Comparison of ENCODE assay signal across 10 cellular contexts in the genomic region with DNA sequence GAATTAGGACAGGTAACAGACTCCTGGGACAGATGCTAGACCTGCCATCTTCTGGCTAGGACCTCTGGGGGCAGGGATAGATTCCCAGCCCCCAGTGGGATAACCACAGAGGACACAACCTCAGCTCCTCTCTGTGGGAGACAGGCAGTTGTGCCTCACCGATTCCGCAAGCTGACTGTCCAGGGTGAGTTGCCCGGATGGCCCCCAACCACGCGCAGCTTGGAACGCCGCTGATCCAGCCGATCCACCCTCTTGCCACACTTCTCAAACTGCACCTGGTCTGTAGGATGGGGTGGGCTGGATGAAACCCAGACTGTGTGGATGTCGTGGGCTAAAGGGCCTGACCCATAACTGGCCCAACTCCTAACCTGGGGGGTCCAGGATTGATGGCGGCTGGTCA. TPM values are rescaled to one million over a fixed set of nuclear protein-coding genes. Genes with fewer than 3 reads are reported as not detected.
A peak's percentile ranks its signal among the peaks of the same experiment; 100 is the strongest.
DNase-seq lines count a peak whose midpoint lies in the region; ATAC-seq, FAIRE-seq and TF ChIP-seq lines count a peak whose summit lies in the region.
"Not testable (repeated sequence)": the region's sequence is repeated elsewhere in the genome, so short reads cannot be mapped to it uniquely, and the experiment has no call there.
"Had no signal": no experiment of that assay in that cellular context is flagged by ENCODE, and none has a peak within 500 bp of the region (broad histone marks: within the 10 kb centered on the region; RNA-seq: fewer than 3 reads in every experiment).

No MANE protein-coding gene starts in this region.

- H3K9me3 ChIP-seq in CD8-positive, alpha-beta T cell (ENCODE audit: low read length); astrocyte (ENCODE audit: insufficient read depth, low read depth, low read length); neural progenitor cell (ENCODE audit: low read depth): not testable (repeated sequence)

- H3K4me1 Mint-ChIP-seq in CD8-positive, alpha-beta T cell (ENCODE audit: low read depth): peaks cover 21% of the 10 kb centered on the region
- peaks cover 15% of the 10 kb centered on the region for H3K4me1 Mint-ChIP-seq in WTC11
- not testable (repeated sequence) for H3K4me1 Mint-ChIP-seq in astrocyte (ENCODE audit: low read depth, unreplicated experiment); endothelial cell (ENCODE audit: unreplicated experiment)
- H3K4me1 Mint-ChIP-seq in naive thymus-derived CD8-positive, alpha-beta T cell: peaks cover 8 to 29% (median 25%) of the 10 kb centered on the region in 4 donors
- peaks cover 11% of the 10 kb centered on the region for H3K4me1 Mint-ChIP-seq in neural progenitor cell

- H3K9ac ChIP-seq in astrocyte (ENCODE audit: low read length); neural progenitor cell: not testable (repeated sequence)

- not testable (repeated sequence) for H3K79me2 ChIP-seq in astrocyte (ENCODE audit: insufficient read depth, low read length); neural progenitor cell (ENCODE audit: low read depth)

- CTCF ChIA-PET in CD8-positive, alpha-beta T cell (lab: Charles Lee); WTC11 (lab: Charles Lee): not testable (repeated sequence)

- not testable (repeated sequence) for H3K9me3 Mint-ChIP-seq in CD8-positive, alpha-beta T cell; WTC11; astrocyte (ENCODE audit: unreplicated experiment); endothelial cell (ENCODE audit: unreplicated experiment); naive thymus-derived CD8-positive, alpha-beta T cell; neural progenitor cell

- intact Hi-C loops in CD8-positive, alpha-beta T cell (cut with DNase I, micrococcal nuclease): loop anchor here in 1 of 2 experiments (5.0 kb wide), 1 partner anchor 102 kb away; a partner anchor contains a TSS

- not testable (repeated sequence) for H3K27me3 Mint-ChIP-seq in CD8-positive, alpha-beta T cell (ENCODE audit: low read depth); WTC11 (ENCODE audit: low read depth); astrocyte (ENCODE audit: low read depth, unreplicated experiment); endothelial cell (ENCODE audit: unreplicated experiment); naive thymus-derived CD8-positive, alpha-beta T cell; neural progenitor cell (ENCODE audit: insufficient read depth, low read depth)

- H3K27ac Mint-ChIP-seq in CD8-positive, alpha-beta T cell; WTC11; astrocyte (ENCODE audit: unreplicated experiment); endothelial cell (ENCODE audit: unreplicated experiment); neural progenitor cell: not testable (repeated sequence)
- peak overlapping the region in 1 of 10 donors; percentile 59 for H3K27ac Mint-ChIP-seq in naive thymus-derived CD8-positive, alpha-beta T cell

- not testable (repeated sequence) for FAIRE-seq in astrocyte (lab: Jason Lieb, UNC)

- ATAC-seq in CD8-positive, alpha-beta T cell; WTC11; naive thymus-derived CD8-positive, alpha-beta T cell: not testable (repeated sequence)

- H3K4me3 Mint-ChIP-seq in CD8-positive, alpha-beta T cell: peak overlapping the region; percentile 26
- H3K4me3 Mint-ChIP-seq in WTC11: peak overlapping the region; percentile 98
- H3K4me3 Mint-ChIP-seq in astrocyte (ENCODE audit: unreplicated experiment): peak overlapping the region; percentile 27
- peak overlapping the region; percentile 56 for H3K4me3 Mint-ChIP-seq in endothelial cell (ENCODE audit: unreplicated experiment)
- H3K4me3 Mint-ChIP-seq in naive thymus-derived CD8-positive, alpha-beta T cell: peak overlapping the region in 7 of 10 donors; percentile 20 to 61 (median 28)
- H3K4me3 Mint-ChIP-seq in neural progenitor cell: peak overlapping the region; percentile 59

- not testable (repeated sequence) for H3K4me3 ChIP-seq in CD8-positive, alpha-beta T cell (ENCODE audit: low read depth, low read length); astrocyte (ENCODE audit: insufficient read depth, low read depth, low read length); neural progenitor cell

- H3F3A ChIP-seq in neural progenitor cell (ENCODE audit: low read depth): peaks cover 19% of the 10 kb centered on the region

- H3K4me1 ChIP-seq in CD8-positive, alpha-beta T cell (ENCODE audit: insufficient read depth, low read length): peaks cover 11% of the 10 kb centered on the region
- not testable (repeated sequence) for H3K4me1 ChIP-seq in astrocyte (ENCODE audit: insufficient read depth, low read length); neural progenitor cell

- not testable (repeated sequence) for H2AFZ ChIP-seq in astrocyte (ENCODE audit: low read depth, low read length); neural progenitor cell (replicated peaks)

- H3K27ac ChIP-seq in CD8-positive, alpha-beta T cell (ENCODE audit: low read depth, low read length); astrocyte (ENCODE audit: low read depth, low read length); neural progenitor cell: not testable (repeated sequence)

- H3K36me3 ChIP-seq in CD8-positive, alpha-beta T cell (ENCODE audit: insufficient read depth, low read length): peaks cover 33% of the 10 kb centered on the region
- H3K36me3 ChIP-seq in astrocyte (ENCODE audit: insufficient read depth, low read length): peaks cover 11% of the 10 kb centered on the region
- H3K36me3 ChIP-seq in neural progenitor cell: not testable (repeated sequence)

- POLR2A ChIA-PET in CD8-positive, alpha-beta T cell (lab: Charles Lee); WTC11 (lab: Charles Lee); naive thymus-derived CD8-positive, alpha-beta T cell (lab: Charles Lee): not testable (repeated sequence)

- peaks cover 51% of the 10 kb centered on the region for H3K36me3 Mint-ChIP-seq in CD8-positive, alpha-beta T cell
- peaks cover 17% of the 10 kb centered on the region for H3K36me3 Mint-ChIP-seq in WTC11
- H3K36me3 Mint-ChIP-seq in astrocyte (ENCODE audit: low read depth, unreplicated experiment); endothelial cell (ENCODE audit: low read depth, unreplicated experiment); neural progenitor cell: not testable (repeated sequence)
- H3K36me3 Mint-ChIP-seq in naive thymus-derived CD8-positive, alpha-beta T cell: peaks cover 0 to 17% (median 5%) of the 10 kb centered on the region in 3 donors

- not testable (repeated sequence) for H4K20me1 ChIP-seq in astrocyte (ENCODE audit: insufficient read depth, low read length); neural progenitor cell (ENCODE audit: low read depth)

- DNase-seq in CD8-positive, alpha-beta T cell; WTC11 (ENCODE audit: low spot score); astrocyte (ENCODE audit: low read depth); endothelial cell (ENCODE audit: low spot score); naive thymus-derived CD8-positive, alpha-beta T cell; neural progenitor cell (ENCODE audit: low spot score): not testable (repeated sequence)

- H3K4me2 ChIP-seq in astrocyte (ENCODE audit: low read length); neural progenitor cell: not testable (repeated sequence)

- not testable (repeated sequence) for TF ChIP-seq CTCF in CD8-positive, alpha-beta T cell (IDR thresholded peaks at IDR 0.05); WTC11 (IDR thresholded peaks at IDR 0.05); astrocyte (IDR thresholded peaks at IDR 0.05; ENCODE audit: insufficient read depth, low read depth, low read length); endothelial cell (IDR thresholded peaks at IDR 0.05; ENCODE audit: unreplicated experiment); neural progenitor cell (IDR thresholded peaks at IDR 0.05)

- H3K27me3 ChIP-seq in CD8-positive, alpha-beta T cell (ENCODE audit: insufficient read depth, low read length); astrocyte (ENCODE audit: insufficient read depth, low read length): not testable (repeated sequence)
- H3K27me3 ChIP-seq in neural progenitor cell: peaks cover 19% of the 10 kb centered on the region

RNA-seq across cellular contexts. Expression of a gene that starts 4.2 kb away (rescaled TPM):
- total RNA-seq in CD8-positive, alpha-beta T cell: 1 to 10 TPM; 8.6 to 9.1 TPM
- total RNA-seq in WTC11 (2021) (13.8 to 17.2 TPM (median 17.2 TPM) in 3 replicates), astrocyte (9.3 and 15.1 TPM in 2 replicates), endothelial cell (ENCODE audit: unreplicated experiment) (22.0 TPM), neural progenitor cell (ENCODE audit: low replicate concordance) (2.7 and 8.8 TPM in 2 replicates)
- total RNA-seq in naive thymus-derived CD8-positive, alpha-beta T cell: 10 to 100 TPM; 13.3 to 13.7 TPM
- polyA plus RNA-seq in naive thymus-derived CD8-positive, alpha-beta T cell: 1 to 10 TPM in 1 of 3 donors, under 1 TPM in 2; 0.29 to 1.1 (median 0.74) TPM

RNA-seq across cellular contexts. Expression of a gene that starts 4.3 kb away (rescaled TPM):
- 10 to 100 TPM; 23.7 to 27.0 TPM for total RNA-seq in CD8-positive, alpha-beta T cell
- total RNA-seq in WTC11 (2021): 45.5 to 47.1 TPM (median 46.8 TPM) in 3 replicates
- total RNA-seq in astrocyte: 40.9 and 49.8 TPM in 2 replicates
- 42.3 TPM for total RNA-seq in endothelial cell (ENCODE audit: unreplicated experiment)
- 10 to 100 TPM; 66.4 to 70.0 TPM for total RNA-seq in naive thymus-derived CD8-positive, alpha-beta T cell
- polyA plus RNA-seq in naive thymus-derived CD8-positive, alpha-beta T cell: 10 to 100 TPM in 2 of 3 donors, 1 to 10 TPM in 1; 8.8 to 20.4 (median 10.5) TPM
- 15.0 and 34.4 TPM in 2 replicates for total RNA-seq in neural progenitor cell (ENCODE audit: low replicate concordance)

RNA-seq across cellular contexts. Expression of a gene that starts 11.0 kb away (rescaled TPM):
- 10 to 100 TPM; 40.8 to 48.9 TPM for total RNA-seq in CD8-positive, alpha-beta T cell
- 270 to 276 TPM (median 273 TPM) in 3 replicates for total RNA-seq in WTC11 (2021)
- total RNA-seq in astrocyte: 80.8 and 91.2 TPM in 2 replicates
- total RNA-seq in endothelial cell (ENCODE audit: unreplicated experiment): 71.1 TPM
- total RNA-seq in naive thymus-derived CD8-positive, alpha-beta T cell: 100 to 1,000 TPM; 137 to 139 TPM
- polyA plus RNA-seq in naive thymus-derived CD8-positive, alpha-beta T cell: 100 to 1,000 TPM; 105 to 131 (median 114) TPM
- total RNA-seq in neural progenitor cell (ENCODE audit: low replicate concordance): 132 and 160 TPM in 2 replicates

RNA-seq across cellular contexts. Expression of a gene that starts 34.4 kb away (rescaled TPM):
- total RNA-seq in CD8-positive, alpha-beta T cell: 1 to 10 TPM; 1.5 to 3.5 TPM
- total RNA-seq in WTC11 (2021): 3.9 to 5.3 TPM (median 4.3 TPM) in 3 replicates
- 0.16 TPM in 1 of 2 replicates, not detected in the other for total RNA-seq in astrocyte
- total RNA-seq in endothelial cell (ENCODE audit: unreplicated experiment): 0.56 TPM
- 1 to 10 TPM; 1.0 to 1.1 TPM for total RNA-seq in naive thymus-derived CD8-positive, alpha-beta T cell
- 1 to 10 TPM; 1.2 to 1.5 (median 1.2) TPM for polyA plus RNA-seq in naive thymus-derived CD8-positive, alpha-beta T cell
- 2.6 TPM in 1 of 2 replicates, not detected in the other for total RNA-seq in neural progenitor cell (ENCODE audit: low replicate concordance)
- total RNA-seq: H4 had no signal
- polyA plus RNA-seq: AG04450, BJ, CD14-positive monocyte had no signal

RNA-seq across cellular contexts. Expression of a gene that starts 38.6 kb away (rescaled TPM):
- total RNA-seq in CD8-positive, alpha-beta T cell: 10 to 100 TPM; 34.9 to 36.6 TPM
- total RNA-seq in WTC11 (2021) (23.7 to 28.7 TPM (median 28.0 TPM) in 3 replicates), astrocyte (21.4 and 24.6 TPM in 2 replicates), endothelial cell (ENCODE audit: unreplicated experiment) (21.3 TPM), neural progenitor cell (ENCODE audit: low replicate concordance) (10.6 and 18.8 TPM in 2 replicates)
- 10 to 100 TPM; 21.6 to 22.2 TPM for total RNA-seq in naive thymus-derived CD8-positive, alpha-beta T cell
- 10 to 100 TPM in 2 of 3 donors, 1 to 10 TPM in 1; 7.5 to 14.8 (median 12.3) TPM for polyA plus RNA-seq in naive thymus-derived CD8-positive, alpha-beta T cell

Comparison
In these comparisons a context has a peak if more than half of its experiments do, and no peak if none do; other contexts are left out.
1. H3K4me3 Mint-ChIP-seq: peak in every context shown above with its lines; median percentile 98 in WTC11; 59 in neural progenitor cell; 56 in endothelial cell; 28 in naive thymus-derived CD8-positive, alpha-beta T cell; 27 in astrocyte; 26 in CD8-positive, alpha-beta T cell.